1 cellular context compared by ENCODE assay signal in genomic region chr5:60810438-60811085, GRCh38.
TF ChIP-seq lines count a peak whose summit lies in the region.

No MANE protein-coding gene starts in this region.

TF ChIP-seq in SK-N-SH, 30 proteins besides CTCF, POLR2A, EP300 and RAD21 (continued from another document):
- TF ChIP-seq PBX3 (IDR thresholded peaks at IDR 0.05) (no peak), FOXJ3 (CRISPR knock-in tag; IDR thresholded peaks at IDR 0.05) (no peak), SIN3A (IDR thresholded peaks at IDR 0.05; ENCODE audit: borderline replicate concordance, low read depth, low read length) (no peak), JUND (IDR thresholded peaks at IDR 0.05) (no peak), TAF1 (IDR thresholded peaks at IDR 0.05; ENCODE audit: borderline replicate concordance, low read depth, low read length) (no peak)
